Comparison of ENCODE assay signal across 1 cellular context in the genomic region with DNA sequence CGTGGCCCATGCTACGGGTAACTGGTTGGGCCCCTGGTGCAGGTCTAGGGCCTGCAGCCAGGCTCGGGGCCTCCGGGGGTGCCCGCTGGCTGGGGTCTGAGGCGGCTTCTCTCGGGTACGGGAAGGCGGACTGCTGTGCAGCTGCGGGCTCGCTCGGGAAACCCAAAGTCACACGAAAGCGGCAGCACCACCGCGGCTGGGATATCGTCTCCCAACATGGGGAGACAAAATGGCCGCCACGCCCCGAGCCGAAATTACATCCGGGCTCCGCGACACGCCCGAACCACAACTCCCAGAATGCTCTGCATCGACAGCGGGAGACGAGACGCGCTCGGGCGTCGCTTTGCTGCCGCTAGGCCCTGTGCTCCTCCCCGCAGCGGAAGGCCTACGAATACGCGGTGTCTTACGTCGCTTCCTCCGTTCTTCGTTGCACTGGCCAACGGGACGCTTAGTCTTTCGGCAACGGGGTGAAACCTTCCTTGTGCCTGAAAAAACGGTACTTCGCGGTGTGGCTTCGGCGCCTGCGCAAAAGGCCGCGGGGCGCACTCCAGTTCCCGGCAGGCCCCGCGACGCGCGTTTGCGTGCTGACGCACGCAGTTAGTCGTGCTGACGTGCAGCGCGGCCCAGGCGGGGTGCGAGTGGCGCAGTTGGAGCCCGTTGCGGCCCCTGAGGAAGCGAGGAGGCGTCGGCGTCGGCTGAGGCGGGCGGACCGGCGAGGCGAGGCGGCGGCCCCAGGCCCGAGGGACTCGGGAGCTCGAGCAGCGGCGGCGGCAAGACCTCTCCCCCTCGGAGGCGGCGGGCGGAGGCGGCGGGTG.
TF ChIP-seq lines count a peak whose summit lies in the region.

A gene (plus strand): TSS at position 604 of the 815 bp plus-strand sequence. CDS start 3,727 bp downstream, outside the sequence.

TF ChIP-seq in K562, 482 proteins besides CTCF, POLR2A, EP300 and RAD21 (continued from another document and continues in another):
- TF ChIP-seq MYNN (IDR thresholded peaks at IDR 0.05) (no peak), MYNN (CRISPR knock-in tag; IDR thresholded peaks at IDR 0.05) (no peak), RAD51 (IDR thresholded peaks at IDR 0.05; ENCODE audit: borderline replicate concordance, low read depth) (no peak), JUN (IDR thresholded peaks at IDR 0.05; ENCODE audit: borderline replicate concordance, low read depth, low read length) (no peak), JUN (CRISPR knock-in tag; IDR thresholded peaks at IDR 0.05; ENCODE audit: borderline replicate concordance) (peak; percentile 69; the same call in 1 of the 2 replicates), SMARCC2 (IDR thresholded peaks at IDR 0.05; ENCODE audit: low read depth) (no peak), TCF7 (IDR thresholded peaks at IDR 0.05; ENCODE audit: borderline replicate concordance) (no peak), HDAC8 (tag; IDR thresholded peaks at IDR 0.05) (peak; percentile 96), CEBPG (CRISPR knock-in tag; IDR thresholded peaks at IDR 0.05) (no peak; the same call in 1 of the 2 replicates), CEBPG (tag; conservative IDR thresholded peaks at IDR 0.05 in 1 of 2, IDR thresholded peaks at IDR 0.05 in 1 of 2) (no peak), ZNF583 (CRISPR knock-in tag; IDR thresholded peaks at IDR 0.05) (peak; percentile 53; the same call in 1 of the 2 replicates), SP1 (CRISPR knock-in tag; IDR thresholded peaks at IDR 0.05) (peak; percentile 86; the same call in 1 of the 2 replicates), MCM2 (IDR thresholded peaks at IDR 0.05; ENCODE audit: low read depth) (no peak), FOS (IDR thresholded peaks at IDR 0.05; ENCODE audit: extremely low read depth, insufficient read length) (no peak), MED1 (CRISPR knock-in tag; IDR thresholded peaks at IDR 0.05; ENCODE audit: borderline replicate concordance) (no peak), PHF8 (IDR thresholded peaks at IDR 0.05; ENCODE audit: borderline replicate concordance, low read length) (peak; percentile 99), SRSF9 (IDR thresholded peaks at IDR 0.05; ENCODE audit: borderline replicate concordance, low read depth, low read length) (no peak), ZNF316 (IDR thresholded peaks at IDR 0.05) (peak; percentile 73), RBM34 (IDR thresholded peaks at IDR 0.05; ENCODE audit: borderline replicate concordance, insufficient read depth, low read length) (0 out of 2 replicates have a peak, but pooled peaks have one; percentile 36), U2AF2 (optimal IDR thresholded peaks at IDR 0.05; ENCODE audit: low read depth, low read length) (no peak), GABPB1 (CRISPR knock-in tag; IDR thresholded peaks at IDR 0.05) (peak; percentile 83), KAT2B (IDR thresholded peaks at IDR 0.05; ENCODE audit: low read depth, low read length) (no peak), ZFPM2 (CRISPR knock-in tag; IDR thresholded peaks at IDR 0.05) (no peak), SUPT5H (IDR thresholded peaks at IDR 0.05) (peak; percentile 83), TRIM28 (IDR thresholded peaks at IDR 0.05) (peak; percentile 39; the same call in 1 of the 2 replicates), KDM5B (IDR thresholded peaks at IDR 0.05; ENCODE audit: insufficient replicate concordance, low read depth, low read length) (peak; percentile 62), BRD4 (IDR thresholded peaks at IDR 0.05) (peak; percentile 46; the same call in 1 of the 2 replicates), CREBBP (IDR thresholded peaks at IDR 0.05; ENCODE audit: low read depth, low read length) (no peak), ZNF224 (CRISPR knock-in tag; IDR thresholded peaks at IDR 0.05) (no peak), HMG20B (CRISPR knock-in tag; IDR thresholded peaks at IDR 0.05) (no peak), BCOR (IDR thresholded peaks at IDR 0.05) (no peak), ATF7 (IDR thresholded peaks at IDR 0.05) (peak; percentile 86), SLC30A9 (CRISPR knock-in tag; IDR thresholded peaks at IDR 0.05) (no peak), PYGO2 (tag; IDR thresholded peaks at IDR 0.05) (no peak), MCM7 (IDR thresholded peaks at IDR 0.05) (no peak), XRCC4 (IDR thresholded peaks at IDR 0.05; ENCODE audit: extremely low read depth, insufficient read depth, insufficient read length) (no peak), ILK (tag; IDR thresholded peaks at IDR 0.05; ENCODE audit: borderline replicate concordance, low read depth) (no peak), ZNF324 (CRISPR knock-in tag; IDR thresholded peaks at IDR 0.05) (no peak), U2AF1 (optimal IDR thresholded peaks at IDR 0.05; ENCODE audit: low read depth, low read length) (peak; percentile 80), MYC (IDR thresholded peaks at IDR 0.05; ENCODE audit: low read depth, low read length) (peak; percentile 93), MYC (CRISPR knock-in tag; IDR thresholded peaks at IDR 0.05; ENCODE audit: borderline replicate concordance, low read depth) (peak; percentile 98), KLF1 (tag; IDR thresholded peaks at IDR 0.05) (peak; percentile 75; the same call in 1 of the 2 replicates), CHCHD3 (CRISPR knock-in tag; IDR thresholded peaks at IDR 0.05) (peak; percentile 77; the same call in 1 of the 2 replicates), ZNF121 (CRISPR knock-in tag; conservative IDR thresholded peaks at IDR 0.05) (no peak), ZNF384 (IDR thresholded peaks at IDR 0.05; ENCODE audit: low read depth, low read length) (peak; percentile 13; the same call in 1 of the 2 replicates), HDAC3 (IDR thresholded peaks at IDR 0.05; ENCODE audit: borderline replicate concordance, partially characterized antibody) (no peak), SAP30 (IDR thresholded peaks at IDR 0.05; ENCODE audit: borderline replicate concordance, insufficient read depth, low read depth, low read length, poor library complexity, severe bottlenecking) (no peak), GTF2E2 (tag; IDR thresholded peaks at IDR 0.05) (peak; percentile 97), IRF2 (CRISPR knock-in tag; IDR thresholded peaks at IDR 0.05) (no peak)
- TF ChIP-seq, protein P1, sequence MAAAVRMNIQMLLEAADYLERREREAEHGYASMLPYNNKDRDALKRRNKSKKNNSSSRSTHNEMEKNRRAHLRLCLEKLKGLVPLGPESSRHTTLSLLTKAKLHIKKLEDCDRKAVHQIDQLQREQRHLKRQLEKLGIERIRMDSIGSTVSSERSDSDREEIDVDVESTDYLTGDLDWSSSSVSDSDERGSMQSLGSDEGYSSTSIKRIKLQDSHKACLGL (CRISPR knock-in tag; IDR thresholded peaks at IDR 0.05; ENCODE audit: borderline replicate concordance, poor library complexity, severe bottlenecking) = no peak
- TF ChIP-seq, protein P2, sequence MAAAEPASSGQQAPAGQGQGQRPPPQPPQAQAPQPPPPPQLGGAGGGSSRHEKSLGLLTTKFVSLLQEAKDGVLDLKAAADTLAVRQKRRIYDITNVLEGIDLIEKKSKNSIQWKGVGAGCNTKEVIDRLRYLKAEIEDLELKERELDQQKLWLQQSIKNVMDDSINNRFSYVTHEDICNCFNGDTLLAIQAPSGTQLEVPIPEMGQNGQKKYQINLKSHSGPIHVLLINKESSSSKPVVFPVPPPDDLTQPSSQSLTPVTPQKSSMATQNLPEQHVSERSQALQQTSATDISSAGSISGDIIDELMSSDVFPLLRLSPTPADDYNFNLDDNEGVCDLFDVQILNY (CRISPR knock-in tag; IDR thresholded peaks at IDR 0.05) = 0 out of 2 replicates have a peak, but pooled peaks have one; percentile 47
- TF ChIP-seq, protein P3, sequence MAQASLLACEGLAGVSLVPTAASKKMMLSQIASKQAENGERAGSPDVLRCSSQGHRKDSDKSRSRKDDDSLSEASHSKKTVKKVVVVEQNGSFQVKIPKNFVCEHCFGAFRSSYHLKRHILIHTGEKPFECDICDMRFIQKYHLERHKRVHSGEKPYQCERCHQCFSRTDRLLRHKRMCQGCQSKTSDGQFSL (CRISPR knock-in tag; IDR thresholded peaks at IDR 0.05) = no peak
- TF ChIP-seq, protein P3 (tag; IDR thresholded peaks at IDR 0.05) = no peak
- TF ChIP-seq, protein P4, sequence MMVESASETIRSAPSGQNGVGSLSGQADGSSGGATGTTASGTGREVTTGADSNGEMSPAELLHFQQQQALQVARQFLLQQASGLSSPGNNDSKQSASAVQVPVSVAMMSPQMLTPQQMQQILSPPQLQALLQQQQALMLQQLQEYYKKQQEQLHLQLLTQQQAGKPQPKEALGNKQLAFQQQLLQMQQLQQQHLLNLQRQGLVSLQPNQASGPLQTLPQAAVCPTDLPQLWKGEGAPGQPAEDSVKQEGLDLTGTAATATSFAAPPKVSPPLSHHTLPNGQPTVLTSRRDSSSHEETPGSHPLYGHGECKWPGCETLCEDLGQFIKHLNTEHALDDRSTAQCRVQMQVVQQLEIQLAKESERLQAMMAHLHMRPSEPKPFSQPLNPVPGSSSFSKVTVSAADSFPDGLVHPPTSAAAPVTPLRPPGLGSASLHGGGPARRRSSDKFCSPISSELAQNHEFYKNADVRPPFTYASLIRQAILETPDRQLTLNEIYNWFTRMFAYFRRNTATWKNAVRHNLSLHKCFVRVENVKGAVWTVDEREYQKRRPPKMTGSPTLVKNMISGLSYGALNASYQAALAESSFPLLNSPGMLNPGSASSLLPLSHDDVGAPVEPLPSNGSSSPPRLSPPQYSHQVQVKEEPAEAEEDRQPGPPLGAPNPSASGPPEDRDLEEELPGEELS (CRISPR knock-in tag; IDR thresholded peaks at IDR 0.05; ENCODE audit: borderline replicate concordance) = no peak
- TF ChIP-seq, protein P5, sequence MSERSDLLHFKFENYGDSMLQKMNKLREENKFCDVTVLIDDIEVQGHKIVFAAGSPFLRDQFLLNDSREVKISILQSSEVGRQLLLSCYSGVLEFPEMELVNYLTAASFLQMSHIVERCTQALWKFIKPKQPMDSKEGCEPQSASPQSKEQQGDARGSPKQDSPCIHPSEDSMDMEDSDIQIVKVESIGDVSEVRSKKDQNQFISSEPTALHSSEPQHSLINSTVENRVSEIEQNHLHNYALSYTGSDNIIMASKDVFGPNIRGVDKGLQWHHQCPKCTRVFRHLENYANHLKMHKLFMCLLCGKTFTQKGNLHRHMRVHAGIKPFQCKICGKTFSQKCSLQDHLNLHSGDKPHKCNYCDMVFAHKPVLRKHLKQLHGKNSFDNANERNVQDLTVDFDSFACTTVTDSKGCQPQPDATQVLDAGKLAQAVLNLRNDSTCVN (CRISPR knock-in tag; IDR thresholded peaks at IDR 0.05) = no peak
- TF ChIP-seq, protein P6, sequence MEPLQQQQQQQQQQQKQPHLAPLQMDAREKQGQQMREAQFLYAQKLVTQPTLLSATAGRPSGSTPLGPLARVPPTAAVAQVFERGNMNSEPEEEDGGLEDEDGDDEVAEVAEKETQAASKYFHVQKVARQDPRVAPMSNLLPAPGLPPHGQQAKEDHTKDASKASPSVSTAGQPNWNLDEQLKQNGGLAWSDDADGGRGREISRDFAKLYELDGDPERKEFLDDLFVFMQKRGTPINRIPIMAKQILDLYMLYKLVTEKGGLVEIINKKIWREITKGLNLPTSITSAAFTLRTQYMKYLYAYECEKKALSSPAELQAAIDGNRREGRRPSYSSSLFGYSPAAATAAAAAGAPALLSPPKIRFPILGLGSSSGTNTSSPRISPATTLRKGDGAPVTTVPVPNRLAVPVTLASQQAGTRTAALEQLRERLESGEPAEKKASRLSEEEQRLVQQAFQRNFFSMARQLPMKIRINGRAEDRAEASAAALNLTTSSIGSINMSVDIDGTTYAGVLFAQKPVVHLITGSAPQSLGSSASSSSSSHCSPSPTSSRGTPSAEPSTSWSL (CRISPR knock-in tag; IDR thresholded peaks at IDR 0.05; ENCODE audit: borderline replicate concordance) = no peak
- TF ChIP-seq, protein P7, sequence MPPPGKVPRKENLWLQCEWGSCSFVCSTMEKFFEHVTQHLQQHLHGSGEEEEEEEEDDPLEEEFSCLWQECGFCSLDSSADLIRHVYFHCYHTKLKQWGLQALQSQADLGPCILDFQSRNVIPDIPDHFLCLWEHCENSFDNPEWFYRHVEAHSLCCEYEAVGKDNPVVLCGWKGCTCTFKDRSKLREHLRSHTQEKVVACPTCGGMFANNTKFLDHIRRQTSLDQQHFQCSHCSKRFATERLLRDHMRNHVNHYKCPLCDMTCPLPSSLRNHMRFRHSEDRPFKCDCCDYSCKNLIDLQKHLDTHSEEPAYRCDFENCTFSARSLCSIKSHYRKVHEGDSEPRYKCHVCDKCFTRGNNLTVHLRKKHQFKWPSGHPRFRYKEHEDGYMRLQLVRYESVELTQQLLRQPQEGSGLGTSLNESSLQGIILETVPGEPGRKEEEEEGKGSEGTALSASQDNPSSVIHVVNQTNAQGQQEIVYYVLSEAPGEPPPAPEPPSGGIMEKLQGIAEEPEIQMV (tag; conservative IDR thresholded peaks at IDR 0.05; ENCODE audit: low read depth) = 0 out of 2 replicates have a peak, but pooled peaks have one; percentile 26
- TF ChIP-seq, protein P8, sequence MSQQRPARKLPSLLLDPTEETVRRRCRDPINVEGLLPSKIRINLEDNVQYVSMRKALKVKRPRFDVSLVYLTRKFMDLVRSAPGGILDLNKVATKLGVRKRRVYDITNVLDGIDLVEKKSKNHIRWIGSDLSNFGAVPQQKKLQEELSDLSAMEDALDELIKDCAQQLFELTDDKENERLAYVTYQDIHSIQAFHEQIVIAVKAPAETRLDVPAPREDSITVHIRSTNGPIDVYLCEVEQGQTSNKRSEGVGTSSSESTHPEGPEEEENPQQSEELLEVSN (IDR thresholded peaks at IDR 0.05; ENCODE audit: borderline replicate concordance in 1 of 2, extremely low read depth in 1 of 2, insufficient read depth in 1 of 2, insufficient read length in 1 of 2, low read depth in 1 of 2, low read length in 1 of 2, poor library complexity in 1 of 2, severe bottlenecking in 1 of 2) = peak; percentile 80 to 85
- TF ChIP-seq, protein P9, sequence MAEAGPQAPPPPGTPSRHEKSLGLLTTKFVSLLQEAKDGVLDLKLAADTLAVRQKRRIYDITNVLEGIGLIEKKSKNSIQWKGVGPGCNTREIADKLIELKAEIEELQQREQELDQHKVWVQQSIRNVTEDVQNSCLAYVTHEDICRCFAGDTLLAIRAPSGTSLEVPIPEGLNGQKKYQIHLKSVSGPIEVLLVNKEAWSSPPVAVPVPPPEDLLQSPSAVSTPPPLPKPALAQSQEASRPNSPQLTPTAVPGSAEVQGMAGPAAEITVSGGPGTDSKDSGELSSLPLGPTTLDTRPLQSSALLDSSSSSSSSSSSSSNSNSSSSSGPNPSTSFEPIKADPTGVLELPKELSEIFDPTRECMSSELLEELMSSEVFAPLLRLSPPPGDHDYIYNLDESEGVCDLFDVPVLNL (CRISPR knock-in tag; IDR thresholded peaks at IDR 0.05; ENCODE audit: low read depth) = peak; percentile 34; the same call in 1 of the 2 replicates
- TF ChIP-seq, protein P10, sequence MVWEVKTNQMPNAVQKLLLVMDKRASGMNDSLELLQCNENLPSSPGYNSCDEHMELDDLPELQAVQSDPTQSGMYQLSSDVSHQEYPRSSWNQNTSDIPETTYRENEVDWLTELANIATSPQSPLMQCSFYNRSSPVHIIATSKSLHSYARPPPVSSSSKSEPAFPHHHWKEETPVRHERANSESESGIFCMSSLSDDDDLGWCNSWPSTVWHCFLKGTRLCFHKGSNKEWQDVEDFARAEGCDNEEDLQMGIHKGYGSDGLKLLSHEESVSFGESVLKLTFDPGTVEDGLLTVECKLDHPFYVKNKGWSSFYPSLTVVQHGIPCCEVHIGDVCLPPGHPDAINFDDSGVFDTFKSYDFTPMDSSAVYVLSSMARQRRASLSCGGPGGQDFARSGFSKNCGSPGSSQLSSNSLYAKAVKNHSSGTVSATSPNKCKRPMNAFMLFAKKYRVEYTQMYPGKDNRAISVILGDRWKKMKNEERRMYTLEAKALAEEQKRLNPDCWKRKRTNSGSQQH (CRISPR knock-in tag; IDR thresholded peaks at IDR 0.05) = no peak
